Comparison of ENCODE assay signal across 9 cellular contexts in the genomic region with DNA sequence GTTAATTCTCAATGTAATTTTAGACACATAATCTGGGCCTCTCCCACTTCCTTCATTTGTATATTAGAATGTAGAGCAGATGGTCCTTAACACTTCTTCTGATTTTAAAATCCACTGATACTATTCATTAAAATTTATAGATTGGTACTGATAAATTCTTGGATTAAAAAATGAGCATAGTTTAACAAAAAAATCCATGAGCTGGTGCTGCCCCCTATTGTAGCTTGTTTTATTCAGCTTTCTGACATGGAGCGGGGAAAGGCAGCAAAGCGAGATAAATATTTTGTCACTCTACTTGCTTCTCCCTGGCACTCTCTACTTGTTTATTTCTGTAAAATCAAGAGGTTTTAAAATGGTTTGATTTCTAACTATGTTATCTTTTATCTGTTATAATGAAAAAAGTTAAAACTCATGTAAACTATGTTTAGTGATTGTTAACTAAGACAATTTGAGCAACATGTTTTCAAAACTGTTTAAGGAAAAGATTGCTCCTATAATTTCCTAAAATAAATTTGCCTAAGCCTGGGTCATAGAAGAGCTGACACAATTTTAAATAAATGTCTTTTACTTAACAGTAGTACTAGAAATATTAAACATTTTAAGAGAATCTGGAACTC. TPM values are rescaled to one million over a fixed set of nuclear protein-coding genes. Genes with fewer than 3 reads are reported as not detected.
DNase-seq lines count a peak whose midpoint lies in the region; ATAC-seq and TF ChIP-seq lines count a peak whose summit lies in the region.
"Had no signal": no experiment of that assay in that cellular context is flagged by ENCODE, and none has a peak within 500 bp of the region (broad histone marks: within the 10 kb centered on the region; RNA-seq: fewer than 3 reads in every experiment).

No MANE protein-coding gene starts in this region.

- peak overlapping the region; percentile 7 for H3K4me2 ChIP-seq in smooth muscle cell

- no peak overlapping the region for H3K4me3 ChIP-seq in smooth muscle cell

- WGBS in smooth muscle cell (ENCODE audit: low lambda C conversion rate): 23% methylated on average over 2 of the region's 2 CpGs

- H3K36me3 ChIP-seq in smooth muscle cell (ENCODE audit: low read depth): no peaks in the 10 kb centered on the region

- no peaks in the 10 kb centered on the region for H3K4me1 ChIP-seq in foreskin keratinocyte
- H3K4me1 ChIP-seq in smooth muscle cell (ENCODE audit: low read depth): no peaks in the 10 kb centered on the region

- H3F3A ChIP-seq in smooth muscle cell (ENCODE audit: low read depth): no peaks in the 10 kb centered on the region

- no peaks in the 10 kb centered on the region for H3K9me3 ChIP-seq in smooth muscle cell (replicated peaks; ENCODE audit: low read depth)

- peaks cover 14% of the 10 kb centered on the region for H3K79me2 ChIP-seq in smooth muscle cell (ENCODE audit: low read depth)

- H2AFZ ChIP-seq in smooth muscle cell (ENCODE audit: low read depth): peak overlapping the region; percentile 76

- DNase-seq in Right ventricle myocardium superior (no peak), Right ventricle myocardium inferior (ENCODE audit: missing footprints) (no peak), RPMI8226 (peak; percentile 8), foreskin keratinocyte (no peak), smooth muscle cell (lab: John Stamatoyannopoulos, UW; ENCODE audit: unreplicated experiment) (no peak)
- DNase-seq: activated naive CD8-positive, alpha-beta T cell treated with anti-CD3 and anti-CD28 coated beads, Interleukin-2, amount 10 ng/mL, durations not matched to agents 7 days and 5 days had no signal

- H3K27me3 ChIP-seq in foreskin keratinocyte (no peaks in the 10 kb centered on the region), smooth muscle cell (ENCODE audit: low read depth) (no peaks in the 10 kb centered on the region)

- intact Hi-C loops in Right ventricle myocardium superior (cut with DNase I): loop anchor here (5.0 kb wide), 1 partner anchor 120 kb away; no protein-coding TSS in a partner anchor
- intact Hi-C loops in Right ventricle myocardium inferior (cut with DNase I): loop anchor here (1.0 kb wide), 1 partner anchor 122 kb away; no protein-coding TSS in a partner anchor

- TF ChIP-seq CTCF in foreskin keratinocyte (conservative IDR thresholded peaks at IDR 0.05): peak; percentile 80
- TF ChIP-seq CTCF in smooth muscle cell (IDR thresholded peaks at IDR 0.05; ENCODE audit: borderline replicate concordance, insufficient read depth, poor library complexity, severe bottlenecking): peak; percentile 61

- ATAC-seq in Right ventricle myocardium superior (ENCODE audit: poor library complexity) (peak; percentile 69), Right ventricle myocardium inferior (no peak), foreskin keratinocyte (no peak), HG03457 (IDR thresholded peaks at IDR 0.05; ENCODE audit: unreplicated experiment) (no peak), GM19463 (IDR thresholded peaks at IDR 0.05; ENCODE audit: unreplicated experiment) (no peak), HG02840 (IDR thresholded peaks at IDR 0.05; ENCODE audit: low FRiP score, unreplicated experiment) (no peak)

- H3K27ac ChIP-seq in foreskin keratinocyte: no peak overlapping the region
- no peak overlapping the region for H3K27ac ChIP-seq in smooth muscle cell (ENCODE audit: low read depth)

- H3K9ac ChIP-seq in smooth muscle cell (ENCODE audit: low read depth): no peak overlapping the region

- H4K20me1 ChIP-seq in smooth muscle cell (ENCODE audit: low read depth): no peaks in the 10 kb centered on the region

RNA-seq across cellular contexts. Expression of a gene that starts 26.5 kb away (rescaled TPM):
- total RNA-seq in Right ventricle myocardium superior (16.9 TPM), Right ventricle myocardium inferior (19.7 TPM), foreskin keratinocyte (13.5 and 22.9 TPM in 2 replicates), smooth muscle cell (658 and 786 TPM in 2 replicates)
- polyA plus RNA-seq in foreskin keratinocyte (4.6 and 9.1 TPM in 2 replicates), smooth muscle cell (293 and 372 TPM in 2 replicates)

Comparison
In these comparisons a context has a peak if more than half of its experiments do, and no peak if none do; other contexts are left out.
1. RNA of a gene that starts 26.5 kb away (total RNA-seq): 658 to 786 TPM in smooth muscle cell; 13.5 to 22.9 TPM in foreskin keratinocyte, 19.7 TPM in Right ventricle myocardium inferior (single experiment) and 16.9 TPM in Right ventricle myocardium superior (single experiment); every median in the first group is over 10 times any median in the second.